1 cellular context compared by ENCODE assay signal in genomic region chr11:77088236-77089003, GRCh38.
TF ChIP-seq lines count a peak whose summit lies in the region.

No MANE protein-coding gene starts in this region.

TF ChIP-seq in IMR-90, 13 proteins besides CTCF, POLR2A, EP300 and RAD21:
- TF ChIP-seq BHLHE40 (IDR thresholded peaks at IDR 0.05; ENCODE audit: low read depth, low read length) = no peak
- TF ChIP-seq MXI1 (IDR thresholded peaks at IDR 0.05; ENCODE audit: borderline replicate concordance, low read depth, low read length) = no peak
- no peak for TF ChIP-seq USF2 (IDR thresholded peaks at IDR 0.05; ENCODE audit: low read depth, low read length)
- no peak for TF ChIP-seq NFE2L2 (IDR thresholded peaks at IDR 0.05; ENCODE audit: low read depth, low read length)
- no peak for TF ChIP-seq CHD1 (IDR thresholded peaks at IDR 0.05; ENCODE audit: low read depth, low read length)
- TF ChIP-seq MAFK (IDR thresholded peaks at IDR 0.05; ENCODE audit: low read depth, low read length) = no peak
- no peak for TF ChIP-seq RCOR1 (IDR thresholded peaks at IDR 0.05; ENCODE audit: insufficient replicate concordance, low read length)
- TF ChIP-seq SMC3 (IDR thresholded peaks at IDR 0.05; ENCODE audit: low read depth, low read length) = no peak
- TF ChIP-seq CEBPB (IDR thresholded peaks at IDR 0.05; ENCODE audit: low read depth, low read length) = no peak
TF ChIP-seq in IMR-90: peak in this region for 0.
